ENCODE assay signal across 9 cellular contexts in genomic region chr5:148290271-148291195, GRCh38. TPM values are rescaled to one million over a fixed set of nuclear protein-coding genes. Genes with fewer than 3 reads are reported as not detected.
DNase-seq lines count a peak whose midpoint lies in the region; ATAC-seq, FAIRE-seq and TF ChIP-seq lines count a peak whose summit lies in the region.
"Had no signal": no experiment of that assay in that cellular context is flagged by ENCODE, and none has a peak within 500 bp of the region (broad histone marks: within the 10 kb centered on the region; RNA-seq: fewer than 3 reads in every experiment).

No MANE protein-coding gene starts in this region.

- H3K9me3 ChIP-seq in HepG2 (ENCODE audit: low read length): no peaks in the 10 kb centered on the region
- H3K9me3 ChIP-seq: SJCRH30 had no signal

- no peak for FAIRE-seq in HepG2 (lab: Jason Lieb, UNC)

- H3K36me3 Mint-ChIP-seq in activated CD4-positive, alpha-beta T cell treated with anti-CD3 and anti-CD28 coated beads, Interleukin-2, amount 10 ng/mL, durations not matched to agents 24 days and 14 days (ENCODE audit: low read depth): no peaks in the 10 kb centered on the region

- TF ChIP-seq RAD21 in HepG2 (CRISPR knock-in tag; IDR thresholded peaks at IDR 0.05): 0 out of 2 replicates have a peak, but pooled peaks have one; percentile 17

- WGBS in HepG2 (ENCODE audit: low lambda C conversion rate): 25% methylated on average over 6 of the region's 6 CpGs

- no peak overlapping the region for H3K9ac ChIP-seq in HepG2 (ENCODE audit: insufficient read depth, low read depth, low read length)

- BruUV-seq in HepG2 (replicated peaks; lab: Mats Ljungman, UMichigan): no TSS peak

- CTCF ChIA-PET in HepG2 (lab: Yijun Ruan, JAX; ENCODE audit: low intra/inter-chr PET ratio, low total read pairs): interaction anchor here (1.1 to 1.9 kb wide), 2 partner anchors 84 to 441 kb away, joined by 6 to 8 read pairs; no protein-coding TSS in a partner anchor

- H2AFZ ChIP-seq in HepG2 (ENCODE audit: low read length): no peak overlapping the region

- no peaks in the 10 kb centered on the region for H3K9me3 Mint-ChIP-seq in activated CD4-positive, alpha-beta T cell treated with anti-CD3 and anti-CD28 coated beads, Interleukin-2, amount 10 ng/mL, durations not matched to agents 24 days and 14 days

- peak; percentile 74 for ATAC-seq in HepG2
- no peak for ATAC-seq in HG03565 (IDR thresholded peaks at IDR 0.05; ENCODE audit: unreplicated experiment)
- ATAC-seq in HG02884 (IDR thresholded peaks at IDR 0.05; ENCODE audit: unreplicated experiment): no peak

- H3K27ac ChIP-seq in VCaP: peak overlapping the region; percentile 9; the same call in 1 of the 2 replicates
- H3K27ac ChIP-seq in HepG2 (ENCODE audit: extremely low read length, insufficient read depth, low read length): no peak overlapping the region
- H3K27ac ChIP-seq: SJCRH30 had no signal

- H3K27me3 ChIP-seq in HepG2 (ENCODE audit: control insufficient read depth in 1 of 2, insufficient read depth in 2 of 2, low read length in 2 of 2): no peaks in the 10 kb centered on the region
- H3K27me3 ChIP-seq: SJCRH30 had no signal

- H3K4me1 Mint-ChIP-seq in activated CD4-positive, alpha-beta T cell treated with anti-CD3 and anti-CD28 coated beads, Interleukin-2, amount 10 ng/mL, durations not matched to agents 24 days and 14 days: no peaks in the 10 kb centered on the region

- POLR2A ChIA-PET in HepG2 (lab: Yijun Ruan, JAX): no interaction called here

- no peak for DNase-seq in LNCaP clone FGC (ENCODE audit: low read depth)
- DNase-seq in HepG2 (ENCODE audit: low spot score): peak; percentile 21
- DNase-seq in activated CD4-positive, alpha-beta T cell treated with anti-CD3 and anti-CD28 coated beads, Interleukin-2, amount 10 ng/mL, durations not matched to agents 24 days and 14 days: no peak

- H3K4me3 ChIP-seq in LNCaP clone FGC (ENCODE audit: low read depth, low read length) (no peak overlapping the region), HepG2 (replicated peaks in 1 of 3; ENCODE audit: insufficient read depth in 1 of 3, low read depth in 2 of 3, low read length in 3 of 3) (no peak overlapping the region)
- H3K4me3 ChIP-seq: SJCRH30 had no signal

- TF ChIP-seq EP300 in HepG2 (IDR thresholded peaks at IDR 0.05; ENCODE audit: low read depth in 2 of 2, low read length in 2 of 2) (no peak), HepG2 (CRISPR knock-in tag; IDR thresholded peaks at IDR 0.05; ENCODE audit: borderline replicate concordance) (no peak)

- no peak overlapping the region for H3K27ac Mint-ChIP-seq in activated CD4-positive, alpha-beta T cell treated with anti-CD3 and anti-CD28 coated beads, Interleukin-2, amount 10 ng/mL, durations not matched to agents 24 days and 14 days

- in situ Hi-C loops in HepG2 (cut with HindIII; ENCODE audit: extremely low pct_ligation_motif_present, low pct_unique_long_range_greater_than_20kb): no loop called here

- H3K36me3 ChIP-seq in HepG2 (replicated peaks in 1 of 2; ENCODE audit: control insufficient read depth in 1 of 2, insufficient read depth in 2 of 2, low read length in 2 of 2): no peaks in the 10 kb centered on the region
- H3K36me3 ChIP-seq: SJCRH30 had no signal

- no peak for TF ChIP-seq POLR2A in HepG2 (IDR thresholded peaks at IDR 0.05; ENCODE audit: insufficient read depth in 1 of 2, low read depth in 2 of 2, low read length in 2 of 2)

- no peak overlapping the region for H3K4me2 ChIP-seq in HepG2 (ENCODE audit: low read depth, low read length)

- H3K27me3 Mint-ChIP-seq in activated CD4-positive, alpha-beta T cell treated with anti-CD3 and anti-CD28 coated beads, Interleukin-2, amount 10 ng/mL, durations not matched to agents 24 days and 14 days: no peaks in the 10 kb centered on the region

- H4K20me1 ChIP-seq in HepG2 (ENCODE audit: insufficient read depth, low read length): no peaks in the 10 kb centered on the region

- no peak overlapping the region for H3K4me3 Mint-ChIP-seq in activated CD4-positive, alpha-beta T cell treated with anti-CD3 and anti-CD28 coated beads, Interleukin-2, amount 10 ng/mL, durations not matched to agents 24 days and 14 days

- no peaks in the 10 kb centered on the region for H3K4me1 ChIP-seq in HepG2 (ENCODE audit: insufficient read depth, low read length)
- H3K4me1 ChIP-seq: SJCRH30 had no signal

- TF ChIP-seq CTCF in GM12872 (IDR thresholded peaks at IDR 0.05; ENCODE audit: insufficient read depth, low read depth, low read length) (0 out of 3 replicates have a peak, but pooled peaks have one; percentile 32), LNCaP clone FGC (IDR thresholded peaks at IDR 0.05; ENCODE audit: control insufficient read depth, extremely low read depth, insufficient read depth) (peak; percentile 78), VCaP (conservative IDR thresholded peaks at IDR 0.05) (peak; percentile 82), HepG2 (CRISPR knock-in tag; IDR thresholded peaks at IDR 0.05) (peak; percentile 58)

- intact Hi-C loops in HepG2 (cut with micrococcal nuclease; ENCODE audit: unreplicated experiment): loop anchor here (1.0 to 2.0 kb wide), 2 partner anchors 84 to 440 kb away; no protein-coding TSS in a partner anchor
- intact Hi-C loops in activated CD4-positive, alpha-beta T cell treated with anti-CD3 and anti-CD28 coated beads, Interleukin-2, amount 10 ng/mL, durations not matched to agents 24 days and 14 days (cut with micrococcal nuclease): no loop called here

- no peaks in the 10 kb centered on the region for H3K79me2 ChIP-seq in HepG2 (ENCODE audit: insufficient read depth, low read length)

RNA-seq across cellular contexts. Expression of gene SPINK7, which starts 21.7 kb away (rescaled TPM):
- not detected in 2 replicates for total RNA-seq in HepG2 (2016; rRNA removed; fragmentation: Illumina TruSeq; extraction: Trizol)
- not detected in 2 replicates for total RNA-seq in HepG2 (2016; cell fraction: cytosol; rRNA removed; fragmentation: Illumina TruSeq; extraction: Trizol; ENCODE audit: low read depth)
- total RNA-seq in HepG2 (2016; cell fraction: insoluble cytoplasmic fraction; rRNA removed; fragmentation: Illumina TruSeq; extraction: Trizol): not detected in 2 replicates
- not detected in 2 replicates for total RNA-seq in HepG2 (2016; cell fraction: membrane; rRNA removed; fragmentation: Illumina TruSeq; extraction: Trizol)
- total RNA-seq in HepG2 (2016; cell fraction: nucleus; rRNA removed; fragmentation: Illumina TruSeq; extraction: Trizol): not detected in 2 replicates
- 0.15 TPM in 1 of 2 replicates, not detected in the other for polyA plus RNA-seq in HepG2 (2011; rRNA removed)
- polyA plus RNA-seq in HepG2 (2011; cell fraction: cytosol; rRNA removed): not detected in 2 replicates
- polyA plus RNA-seq in HepG2 (2011; cell fraction: nucleus; rRNA removed): not detected in 2 replicates
- polyA plus RNA-seq in HepG2 (2012): not detected in 2 replicates
- polyA plus RNA-seq in HepG2 (2016; cell fraction: cytosol; fragmentation: Illumina TruSeq; extraction: Trizol; ENCODE audit: low read depth): not detected in 2 replicates
- polyA plus RNA-seq in HepG2 (2016; cell fraction: insoluble cytoplasmic fraction; fragmentation: Illumina TruSeq; extraction: Trizol; ENCODE audit: low read depth): not detected in 2 replicates
- polyA plus RNA-seq in HepG2 (2016; cell fraction: membrane; fragmentation: Illumina TruSeq; extraction: Trizol; ENCODE audit: low read depth): not detected in 2 replicates
- polyA plus RNA-seq in HepG2 (2016; cell fraction: nucleus; fragmentation: Illumina TruSeq; extraction: Trizol; ENCODE audit: insufficient read depth, low read depth): not detected in 2 replicates
- polyA minus RNA-seq in HepG2 (2011; rRNA and poly(A)+ RNA removed; ENCODE audit: low replicate concordance): not detected in 2 replicates
- polyA minus RNA-seq in HepG2 (2011; cell fraction: cytosol; rRNA and poly(A)+ RNA removed): not detected in 2 replicates
- polyA minus RNA-seq in HepG2 (2011; cell fraction: nucleus; rRNA and poly(A)+ RNA removed): not detected in 2 replicates
- total RNA-seq in activated CD4-positive, alpha-beta T cell treated with anti-CD3 and anti-CD28 coated beads, Interleukin-2, amount 10 ng/mL, durations not matched to agents 24 days and 14 days: not detected in 2 replicates
- total RNA-seq: SJCRH30, temporal lobe had no signal

RNA-seq across cellular contexts. Expression of gene SPINK13, which starts 21.9 kb away (rescaled TPM):
- total RNA-seq in HepG2 (2016; rRNA removed; fragmentation: Illumina TruSeq; extraction: Trizol): not detected in 2 replicates
- not detected in 2 replicates for total RNA-seq in HepG2 (2016; cell fraction: cytosol; rRNA removed; fragmentation: Illumina TruSeq; extraction: Trizol; ENCODE audit: low read depth)
- not detected in 2 replicates for total RNA-seq in HepG2 (2016; cell fraction: insoluble cytoplasmic fraction; rRNA removed; fragmentation: Illumina TruSeq; extraction: Trizol)
- total RNA-seq in HepG2 (2016; cell fraction: membrane; rRNA removed; fragmentation: Illumina TruSeq; extraction: Trizol): not detected in 2 replicates
- not detected in 2 replicates for total RNA-seq in HepG2 (2016; cell fraction: nucleus; rRNA removed; fragmentation: Illumina TruSeq; extraction: Trizol)
- not detected in 2 replicates for polyA plus RNA-seq in HepG2 (2011; rRNA removed)
- polyA plus RNA-seq in HepG2 (2011; cell fraction: cytosol; rRNA removed): not detected in 2 replicates
- not detected in 2 replicates for polyA plus RNA-seq in HepG2 (2011; cell fraction: nucleus; rRNA removed)
- polyA plus RNA-seq in HepG2 (2012): not detected in 2 replicates
- polyA plus RNA-seq in HepG2 (2016; cell fraction: cytosol; fragmentation: Illumina TruSeq; extraction: Trizol; ENCODE audit: low read depth): not detected in 2 replicates
- not detected in 2 replicates for polyA plus RNA-seq in HepG2 (2016; cell fraction: insoluble cytoplasmic fraction; fragmentation: Illumina TruSeq; extraction: Trizol; ENCODE audit: low read depth)
- polyA plus RNA-seq in HepG2 (2016; cell fraction: membrane; fragmentation: Illumina TruSeq; extraction: Trizol; ENCODE audit: low read depth): not detected in 2 replicates
- polyA plus RNA-seq in HepG2 (2016; cell fraction: nucleus; fragmentation: Illumina TruSeq; extraction: Trizol; ENCODE audit: insufficient read depth, low read depth): not detected in 2 replicates
- polyA minus RNA-seq in HepG2 (2011; rRNA and poly(A)+ RNA removed; ENCODE audit: low replicate concordance): 5.4 TPM in 1 of 2 replicates, not detected in the other
- polyA minus RNA-seq in HepG2 (2011; cell fraction: cytosol; rRNA and poly(A)+ RNA removed): not detected in 2 replicates
- polyA minus RNA-seq in HepG2 (2011; cell fraction: nucleus; rRNA and poly(A)+ RNA removed): not detected in 2 replicates
- not detected in 2 replicates for total RNA-seq in activated CD4-positive, alpha-beta T cell treated with anti-CD3 and anti-CD28 coated beads, Interleukin-2, amount 10 ng/mL, durations not matched to agents 24 days and 14 days
- total RNA-seq: SJCRH30, temporal lobe had no signal

RNA-seq across cellular contexts. Expression of gene SPINK9, which starts 44.8 kb away (rescaled TPM):
- not detected in 2 replicates for total RNA-seq in HepG2 (2016; rRNA removed; fragmentation: Illumina TruSeq; extraction: Trizol)
- total RNA-seq in HepG2 (2016; cell fraction: cytosol; rRNA removed; fragmentation: Illumina TruSeq; extraction: Trizol; ENCODE audit: low read depth): not detected in 2 replicates
- not detected in 2 replicates for total RNA-seq in HepG2 (2016; cell fraction: insoluble cytoplasmic fraction; rRNA removed; fragmentation: Illumina TruSeq; extraction: Trizol)
- total RNA-seq in HepG2 (2016; cell fraction: membrane; rRNA removed; fragmentation: Illumina TruSeq; extraction: Trizol): not detected in 2 replicates
- not detected in 2 replicates for total RNA-seq in HepG2 (2016; cell fraction: nucleus; rRNA removed; fragmentation: Illumina TruSeq; extraction: Trizol)
- polyA plus RNA-seq in HepG2 (2011; rRNA removed): not detected in 2 replicates
- polyA plus RNA-seq in HepG2 (2011; cell fraction: cytosol; rRNA removed): not detected in 2 replicates
- polyA plus RNA-seq in HepG2 (2011; cell fraction: nucleus; rRNA removed): not detected in 2 replicates
- not detected in 2 replicates for polyA plus RNA-seq in HepG2 (2012)
- polyA plus RNA-seq in HepG2 (2016; cell fraction: cytosol; fragmentation: Illumina TruSeq; extraction: Trizol; ENCODE audit: low read depth): not detected in 2 replicates
- not detected in 2 replicates for polyA plus RNA-seq in HepG2 (2016; cell fraction: insoluble cytoplasmic fraction; fragmentation: Illumina TruSeq; extraction: Trizol; ENCODE audit: low read depth)
- not detected in 2 replicates for polyA plus RNA-seq in HepG2 (2016; cell fraction: membrane; fragmentation: Illumina TruSeq; extraction: Trizol; ENCODE audit: low read depth)
- not detected in 2 replicates for polyA plus RNA-seq in HepG2 (2016; cell fraction: nucleus; fragmentation: Illumina TruSeq; extraction: Trizol; ENCODE audit: insufficient read depth, low read depth)
- not detected in 2 replicates for polyA minus RNA-seq in HepG2 (2011; rRNA and poly(A)+ RNA removed; ENCODE audit: low replicate concordance)
- not detected in 2 replicates for polyA minus RNA-seq in HepG2 (2011; cell fraction: cytosol; rRNA and poly(A)+ RNA removed)
- not detected in 2 replicates for polyA minus RNA-seq in HepG2 (2011; cell fraction: nucleus; rRNA and poly(A)+ RNA removed)
- not detected in 2 replicates for total RNA-seq in activated CD4-positive, alpha-beta T cell treated with anti-CD3 and anti-CD28 coated beads, Interleukin-2, amount 10 ng/mL, durations not matched to agents 24 days and 14 days
- total RNA-seq: SJCRH30, temporal lobe had no signal

RNA-seq across cellular contexts. Expression of gene MARCOL, which starts 52.2 kb away (rescaled TPM):
- not detected in 2 replicates for total RNA-seq in HepG2 (2016; rRNA removed; fragmentation: Illumina TruSeq; extraction: Trizol)
- total RNA-seq in HepG2 (2016; cell fraction: cytosol; rRNA removed; fragmentation: Illumina TruSeq; extraction: Trizol; ENCODE audit: low read depth): not detected in 2 replicates
- total RNA-seq in HepG2 (2016; cell fraction: insoluble cytoplasmic fraction; rRNA removed; fragmentation: Illumina TruSeq; extraction: Trizol): not detected in 2 replicates
- total RNA-seq in HepG2 (2016; cell fraction: membrane; rRNA removed; fragmentation: Illumina TruSeq; extraction: Trizol): not detected in 2 replicates
- total RNA-seq in HepG2 (2016; cell fraction: nucleus; rRNA removed; fragmentation: Illumina TruSeq; extraction: Trizol): not detected in 2 replicates
- not detected in 2 replicates for polyA plus RNA-seq in HepG2 (2011; rRNA removed)
- polyA plus RNA-seq in HepG2 (2011; cell fraction: cytosol; rRNA removed): not detected in 2 replicates
- polyA plus RNA-seq in HepG2 (2011; cell fraction: nucleus; rRNA removed): not detected in 2 replicates
- not detected in 2 replicates for polyA plus RNA-seq in HepG2 (2012)
- not detected in 2 replicates for polyA plus RNA-seq in HepG2 (2016; cell fraction: cytosol; fragmentation: Illumina TruSeq; extraction: Trizol; ENCODE audit: low read depth)
- polyA plus RNA-seq in HepG2 (2016; cell fraction: insoluble cytoplasmic fraction; fragmentation: Illumina TruSeq; extraction: Trizol; ENCODE audit: low read depth): not detected in 2 replicates
- polyA plus RNA-seq in HepG2 (2016; cell fraction: membrane; fragmentation: Illumina TruSeq; extraction: Trizol; ENCODE audit: low read depth): not detected in 2 replicates
- polyA plus RNA-seq in HepG2 (2016; cell fraction: nucleus; fragmentation: Illumina TruSeq; extraction: Trizol; ENCODE audit: insufficient read depth, low read depth): not detected in 2 replicates
- 21.8 TPM in 1 of 2 replicates, not detected in the other for polyA minus RNA-seq in HepG2 (2011; rRNA and poly(A)+ RNA removed; ENCODE audit: low replicate concordance)
- not detected in 2 replicates for polyA minus RNA-seq in HepG2 (2011; cell fraction: cytosol; rRNA and poly(A)+ RNA removed)
- polyA minus RNA-seq in HepG2 (2011; cell fraction: nucleus; rRNA and poly(A)+ RNA removed): not detected in 2 replicates
- total RNA-seq in activated CD4-positive, alpha-beta T cell treated with anti-CD3 and anti-CD28 coated beads, Interleukin-2, amount 10 ng/mL, durations not matched to agents 24 days and 14 days: not detected in 2 replicates
- total RNA-seq: SJCRH30, temporal lobe had no signal

Comparison
In these comparisons a context has a peak if more than half of its experiments do, and no peak if none do; other contexts are left out.
1. CTCF ChIP-seq: peak in every context shown above with its lines; median percentile 82 in VCaP; 78 in LNCaP clone FGC; 58 in HepG2; 32 in GM12872.